1 cellular context compared by ENCODE assay signal in genomic region chr5:144170276-144171024, GRCh38.
A peak's percentile ranks its signal among the peaks of the same experiment; 100 is the strongest.
TF ChIP-seq lines count a peak whose summit lies in the region.

Gene KCTD16 (plus strand): TSS chr5:144170873.
Gene YIPF5 (minus strand): TSS chr5:144170659. CDS start chr5:144169955, 704 bp downstream.

TF ChIP-seq in HepG2, 621 proteins besides CTCF, POLR2A, EP300 and RAD21 (continued from another document):
- TF ChIP-seq SETDB1 (CRISPR knock-in tag; IDR thresholded peaks at IDR 0.05; ENCODE audit: borderline replicate concordance) (no peak), ZNF407 (CRISPR knock-in tag; IDR thresholded peaks at IDR 0.05; ENCODE audit: not compliant biosample characterization) (peak; percentile 85), CEBPG (CRISPR knock-in tag; IDR thresholded peaks at IDR 0.05) (peak; percentile 34; the same call in 1 of the 2 replicates), HMG20B (CRISPR knock-in tag; conservative IDR thresholded peaks at IDR 0.05) (no peak), ZNF710 (CRISPR knock-in tag; IDR thresholded peaks at IDR 0.05; ENCODE audit: borderline replicate concordance) (0 out of 2 replicates have a peak, but pooled peaks have one; percentile 8), KDM6A (CRISPR knock-in tag; IDR thresholded peaks at IDR 0.05; ENCODE audit: low read depth) (no peak), RERE (CRISPR knock-in tag; IDR thresholded peaks at IDR 0.05; ENCODE audit: low read depth) (no peak), ATF4 (CRISPR knock-in tag; IDR thresholded peaks at IDR 0.05) (no peak), ZNF550 (CRISPR knock-in tag; IDR thresholded peaks at IDR 0.05; ENCODE audit: borderline replicate concordance) (no peak), SNAPC4 (CRISPR knock-in tag; IDR thresholded peaks at IDR 0.05) (no peak; the same call in 1 of the 2 replicates)
